In genomic region chr1:1305300-1306069, GRCh38 we compare ENCODE assay signal across 8 cellular contexts. TPM values are rescaled to one million over a fixed set of nuclear protein-coding genes. Genes with fewer than 3 reads are reported as not detected.
DNase-seq lines count a peak whose midpoint lies in the region; ATAC-seq, FAIRE-seq and TF ChIP-seq lines count a peak whose summit lies in the region.

No MANE protein-coding gene starts in this region.

- no peak for TF ChIP-seq POLR2A in GM12891 (IDR thresholded peaks at IDR 0.05; ENCODE audit: low read depth, low read length)

- H3K27me3 ChIP-seq in effector memory CD4-positive, alpha-beta T cell (replicated peaks; ENCODE audit: control insufficient read depth, insufficient read depth, low read length, poor library complexity, severe bottlenecking), result no peaks in the 10 kb centered on the region

- peak; percentile 26 to 28 for ATAC-seq in stimulated activated naive B cell treated with anti-CD40 and anti-IgM and Interleukin-4, amounts not matched to agents 10 μg/mL and 1 μg/mL and 100 μg/mL, for 72 hours (replicated peaks)
- no peak for ATAC-seq in HG02981 (IDR thresholded peaks at IDR 0.05; ENCODE audit: unreplicated experiment)

- DNase-seq in GM12891 (ENCODE audit: insufficient read length, low spot score) (peak; percentile 68), NCI-H2171 treated with DMSO at 0.1 percent for 48 hours (lab: John Stamatoyannopoulos, UW) (peak; percentile 85), mucosa of gallbladder (ENCODE audit: low spot score) (peak; percentile 51), GOT3 (lab: John Stamatoyannopoulos, UW) (no peak)
- DNase-seq in activated CD4-positive, alpha-beta memory T cell treated with anti-CD3 and anti-CD28 coated beads for 36 hours, result peak; percentile 73
- DNase-seq in effector memory CD4-positive, alpha-beta T cell, result peak; percentile 31 to 55 (median 47)
- peak; percentile 43 for DNase-seq in stimulated activated naive B cell treated with anti-CD40 and anti-IgM and Interleukin-4, amounts not matched to agents 10 μg/mL and 1 μg/mL and 100 μg/mL, for 72 hours

- peak overlapping the region; percentile 48 for H3K27ac ChIP-seq in effector memory CD4-positive, alpha-beta T cell (ENCODE audit: insufficient read depth, low read length, poor library complexity, severe bottlenecking)

- H3K36me3 ChIP-seq in effector memory CD4-positive, alpha-beta T cell (ENCODE audit: control insufficient read depth, insufficient read depth, low read length), result peaks cover 7% of the 10 kb centered on the region

- H3K4me1 Mint-ChIP-seq in activated CD4-positive, alpha-beta memory T cell treated with anti-CD3 and anti-CD28 coated beads for 36 hours (ENCODE audit: low read depth), result peaks cover 26% of the 10 kb centered on the region
- peaks cover 31 to 41% of the 10 kb centered on the region in 2 donors for H3K4me1 Mint-ChIP-seq in stimulated activated naive B cell treated with anti-CD40 and anti-IgM and Interleukin-4, amounts not matched to agents 10 μg/mL and 1 μg/mL and 100 μg/mL, for 72 hours

- peak overlapping the region; percentile 19 for H3K4me3 ChIP-seq in effector memory CD4-positive, alpha-beta T cell (ENCODE audit: insufficient read depth, low read depth, low read length, poor library complexity, severe bottlenecking)

- intact Hi-C loops in activated CD4-positive, alpha-beta memory T cell treated with anti-CD3 and anti-CD28 coated beads for 36 hours (cut with micrococcal nuclease), result loop anchor here (5.0 kb wide), 4 partner anchors 33 to 188 kb away; partner anchors contain the start of genes AURKAIP1, C1orf159 and UBE2J2

- H3K27ac Mint-ChIP-seq in activated CD4-positive, alpha-beta memory T cell treated with anti-CD3 and anti-CD28 coated beads for 36 hours, result peak overlapping the region; percentile 64
- peak overlapping the region; percentile 86 for H3K27ac Mint-ChIP-seq in stimulated activated naive B cell treated with anti-CD40 and anti-IgM and Interleukin-4, amounts not matched to agents 10 μg/mL and 1 μg/mL and 100 μg/mL, for 72 hours

- H3K27me3 Mint-ChIP-seq in activated CD4-positive, alpha-beta memory T cell treated with anti-CD3 and anti-CD28 coated beads for 36 hours, result no peaks in the 10 kb centered on the region
- H3K27me3 Mint-ChIP-seq in stimulated activated naive B cell treated with anti-CD40 and anti-IgM and Interleukin-4, amounts not matched to agents 10 μg/mL and 1 μg/mL and 100 μg/mL, for 72 hours, result no peaks in the 10 kb centered on the region

- no peaks in the 10 kb centered on the region for H3K9me3 ChIP-seq in effector memory CD4-positive, alpha-beta T cell (ENCODE audit: control insufficient read depth, low read length)

- H3K9me3 Mint-ChIP-seq in activated CD4-positive, alpha-beta memory T cell treated with anti-CD3 and anti-CD28 coated beads for 36 hours, result no peaks in the 10 kb centered on the region
- no peaks in the 10 kb centered on the region for H3K9me3 Mint-ChIP-seq in stimulated activated naive B cell treated with anti-CD40 and anti-IgM and Interleukin-4, amounts not matched to agents 10 μg/mL and 1 μg/mL and 100 μg/mL, for 72 hours

- no peaks in the 10 kb centered on the region for H3K36me3 Mint-ChIP-seq in activated CD4-positive, alpha-beta memory T cell treated with anti-CD3 and anti-CD28 coated beads for 36 hours
- H3K36me3 Mint-ChIP-seq in stimulated activated naive B cell treated with anti-CD40 and anti-IgM and Interleukin-4, amounts not matched to agents 10 μg/mL and 1 μg/mL and 100 μg/mL, for 72 hours, result peaks cover 1 to 2% of the 10 kb centered on the region in 2 donors

- FAIRE-seq in GM12891 (lab: Jason Lieb, UNC), result peak; percentile 84

- H3K4me3 Mint-ChIP-seq in activated CD4-positive, alpha-beta memory T cell treated with anti-CD3 and anti-CD28 coated beads for 36 hours, result peak overlapping the region; percentile 81
- peak overlapping the region; percentile 82 to 89 for H3K4me3 Mint-ChIP-seq in stimulated activated naive B cell treated with anti-CD40 and anti-IgM and Interleukin-4, amounts not matched to agents 10 μg/mL and 1 μg/mL and 100 μg/mL, for 72 hours

- peaks cover 35% of the 10 kb centered on the region for H3K4me1 ChIP-seq in effector memory CD4-positive, alpha-beta T cell (ENCODE audit: control insufficient read depth, insufficient read depth, low read length, poor library complexity, severe bottlenecking)

- CTCF ChIA-PET in activated CD4-positive, alpha-beta memory T cell treated with anti-CD3 and anti-CD28 coated beads for 36 hours (lab: Charles Lee), result interaction anchor here (1.1 to 1.3 kb wide), 2 partner anchors 15 to 184 kb away, joined by 3 to 6 read pairs; no protein-coding TSS in a partner anchor

- POLR2A ChIA-PET in activated CD4-positive, alpha-beta memory T cell treated with anti-CD3 and anti-CD28 coated beads for 36 hours (lab: Charles Lee), result no interaction called here

TF ChIP-seq in GM12891, 5 proteins besides CTCF, POLR2A, EP300 and RAD21:
- TF ChIP-seq POU2F2 (IDR thresholded peaks at IDR 0.05; ENCODE audit: low read depth, low read length), result 0 out of 2 replicates have a peak, but pooled peaks have one; percentile 26
- TF ChIP-seq POLR2AphosphoS5 (IDR thresholded peaks at IDR 0.05; ENCODE audit: low read depth, low read length), result no peak
- TF ChIP-seq SPI1 (IDR thresholded peaks at IDR 0.05; ENCODE audit: low read depth, low read length), result no peak

RNA-seq across cellular contexts. Expression of gene ACAP3, which starts 2.2 kb away (rescaled TPM):
- 16.1 TPM for polyA plus RNA-seq in GM12891 (2012; ENCODE audit: low read depth, missing spikeins)
- 10 to 100 TPM; 31.8 to 32.0 TPM for total RNA-seq in activated CD4-positive, alpha-beta memory T cell treated with anti-CD3 and anti-CD28 coated beads for 36 hours
- 86.6 TPM for total RNA-seq in mucosa of gallbladder

RNA-seq across cellular contexts. Expression of gene PUSL1, which starts 2.9 kb away (rescaled TPM):
- 10.1 TPM for polyA plus RNA-seq in GM12891 (2012; ENCODE audit: low read depth, missing spikeins)
- 10 to 100 TPM; 19.7 to 23.1 TPM for total RNA-seq in activated CD4-positive, alpha-beta memory T cell treated with anti-CD3 and anti-CD28 coated beads for 36 hours
- 19.0 TPM for total RNA-seq in mucosa of gallbladder

RNA-seq across cellular contexts. Expression of gene INTS11, which starts 19.0 kb away (rescaled TPM):
- 53.4 TPM for polyA plus RNA-seq in GM12891 (2012; ENCODE audit: low read depth, missing spikeins)
- total RNA-seq in activated CD4-positive, alpha-beta memory T cell treated with anti-CD3 and anti-CD28 coated beads for 36 hours, result 100 to 1,000 TPM; 107 to 120 TPM
- 121 TPM for total RNA-seq in mucosa of gallbladder

RNA-seq across cellular contexts. Expression of gene CPTP, which starts 19.1 kb away (rescaled TPM):
- polyA plus RNA-seq in GM12891 (2012; ENCODE audit: low read depth, missing spikeins), result 11.6 TPM
- total RNA-seq in activated CD4-positive, alpha-beta memory T cell treated with anti-CD3 and anti-CD28 coated beads for 36 hours, result 10 to 100 TPM; 12.1 to 13.1 TPM
- 36.1 TPM for total RNA-seq in mucosa of gallbladder

RNA-seq across cellular contexts. Expression of gene SCNN1D, which starts 25.2 kb away (rescaled TPM):
- 1.6 TPM for polyA plus RNA-seq in GM12891 (2012; ENCODE audit: low read depth, missing spikeins)
- 1 to 10 TPM; 4.9 to 7.2 TPM for total RNA-seq in activated CD4-positive, alpha-beta memory T cell treated with anti-CD3 and anti-CD28 coated beads for 36 hours
- total RNA-seq in mucosa of gallbladder, result 7.9 TPM
